ENCODE assay signal across 18 cellular contexts in genomic region chrX:139187738-139188137, GRCh38.
A peak's percentile ranks its signal among the peaks of the same experiment; 100 is the strongest.
DNase-seq lines count a peak whose midpoint lies in the region; ATAC-seq, FAIRE-seq and TF ChIP-seq lines count a peak whose summit lies in the region.
"Had no signal": no experiment of that assay in that cellular context is flagged by ENCODE, and none has a peak within 500 bp of the region (broad histone marks: within the 10 kb centered on the region; RNA-seq: fewer than 3 reads in every experiment).

No MANE protein-coding gene starts in this region.

- no peaks in the 10 kb centered on the region for H3K4me1 Mint-ChIP-seq in astrocyte (ENCODE audit: low read depth, unreplicated experiment)
- H3K4me1 Mint-ChIP-seq: CD4-positive, alpha-beta memory T cell had no signal

- H4K20me1 ChIP-seq in PC-3 (ENCODE audit: low read length) = no peaks in the 10 kb centered on the region
- H4K20me1 ChIP-seq in astrocyte (ENCODE audit: insufficient read depth, low read length) = no peaks in the 10 kb centered on the region

- H2AFZ ChIP-seq in PC-3 (ENCODE audit: low read length) (no peak overlapping the region), astrocyte (ENCODE audit: low read depth, low read length) (no peak overlapping the region)

- POLR2A ChIA-PET in PC-3 (lab: Charles Lee; ENCODE audit: unreplicated experiment) = no interaction called here

- H3K79me2 ChIP-seq in PC-3 (ENCODE audit: low read length) (no peaks in the 10 kb centered on the region), astrocyte (ENCODE audit: insufficient read depth, low read length) (no peaks in the 10 kb centered on the region)

- BruUV-seq in PC-3 (replicated peaks; lab: Mats Ljungman, UMichigan) = no TSS peak

- peak; percentile 96 for FAIRE-seq in astrocyte (lab: Jason Lieb, UNC)
- FAIRE-seq: GM12891, GM18507, H54 had no signal

- H3K27ac ChIP-seq in PC-3 (ENCODE audit: low read length) = no peak overlapping the region
- no peak overlapping the region for H3K27ac ChIP-seq in astrocyte (ENCODE audit: low read depth, low read length)
- no peak overlapping the region for H3K27ac ChIP-seq in psoas muscle

- H3K27me3 Mint-ChIP-seq in astrocyte (ENCODE audit: low read depth, unreplicated experiment) = no peaks in the 10 kb centered on the region
- H3K27me3 Mint-ChIP-seq: CD4-positive, alpha-beta memory T cell had no signal

- DNase-seq in PC-3 (peak; percentile 28), astrocyte (ENCODE audit: low read depth) (no peak), psoas muscle (no peak), posterior vena cava (ENCODE audit: low spot score) (no peak), HK-2 (ENCODE audit: unreplicated experiment) (no peak), KG1 (lab: John Stamatoyannopoulos, UW) (no peak)
- DNase-seq: C1 segment of cervical spinal cord; Calu3; CD4-positive, alpha-beta memory T cell; COR-L47; DMS53; DMS79 treated with DMSO at 0.1 percent for 48 hours; GF-D8; GOT3 had no signal

- H3K4me1 ChIP-seq in PC-3 (ENCODE audit: insufficient read depth, low read length) = peaks cover 6% of the 10 kb centered on the region; the same call in 1 of the 2 replicates
- H3K4me1 ChIP-seq in astrocyte (ENCODE audit: insufficient read depth, low read length) = no peaks in the 10 kb centered on the region
- H3K4me1 ChIP-seq in psoas muscle = peaks cover 3% of the 10 kb centered on the region
- H3K4me1 ChIP-seq: HAP-1 had no signal

- no peak overlapping the region for H3K27ac Mint-ChIP-seq in astrocyte (ENCODE audit: unreplicated experiment)
- H3K27ac Mint-ChIP-seq: CD4-positive, alpha-beta memory T cell had no signal

- H3K36me3 ChIP-seq in PC-3 (ENCODE audit: low read depth, low read length) (no peaks in the 10 kb centered on the region), astrocyte (ENCODE audit: insufficient read depth, low read length) (no peaks in the 10 kb centered on the region), psoas muscle (ENCODE audit: insufficient read depth in 1 of 2, low read depth in 1 of 2) (no peaks in the 10 kb centered on the region)
- H3K36me3 ChIP-seq: HAP-1 had no signal

- H3K4me3 ChIP-seq in PC-3 (ENCODE audit: low read length) = no peak overlapping the region
- no peak overlapping the region for H3K4me3 ChIP-seq in astrocyte (ENCODE audit: insufficient read depth, low read depth, low read length)
- H3K4me3 ChIP-seq in psoas muscle = no peak overlapping the region
- H3K4me3 ChIP-seq: HAP-1 had no signal

- 56 to 77% (median 63%) methylated on average over 4 of the region's 4 CpGs for WGBS in psoas muscle, 3 donors

- intact Hi-C loops in PC-3 (cut with micrococcal nuclease) = no loop called here
- intact Hi-C loops in psoas muscle (cut with DNase I) = loop anchor here in 1 of 2 donors (10.0 kb wide), 2 partner anchors 63 to 273 kb away; no protein-coding TSS in a partner anchor
- intact Hi-C loops in posterior vena cava (cut with DNase I) = no loop called here

- CTCF ChIA-PET in PC-3 (lab: Charles Lee) = no interaction called here

- ATAC-seq in PC-3 (peak; percentile 29), psoas muscle (peak; percentile 60 to 82 (median 76))

- H3K27me3 ChIP-seq in PC-3 (ENCODE audit: low read length) = no peaks in the 10 kb centered on the region
- H3K27me3 ChIP-seq in astrocyte (ENCODE audit: insufficient read depth, low read length) = no peaks in the 10 kb centered on the region
- no peaks in the 10 kb centered on the region for H3K27me3 ChIP-seq in psoas muscle (ENCODE audit: insufficient read depth in 3 of 3, low read length in 2 of 3)

- H3K9me2 ChIP-seq in PC-3 (replicated peaks; ENCODE audit: low read length) = no peaks in the 10 kb centered on the region

- H3K9me3 Mint-ChIP-seq in astrocyte (ENCODE audit: unreplicated experiment) = no peaks in the 10 kb centered on the region
- H3K9me3 Mint-ChIP-seq: CD4-positive, alpha-beta memory T cell had no signal

- H3K9me3 ChIP-seq in PC-3 (ENCODE audit: low read length) = no peaks in the 10 kb centered on the region
- no peaks in the 10 kb centered on the region for H3K9me3 ChIP-seq in astrocyte (ENCODE audit: insufficient read depth, low read depth, low read length)
- H3K9me3 ChIP-seq in psoas muscle = no peaks in the 10 kb centered on the region
- H3K9me3 ChIP-seq: HAP-1 had no signal

- H3K4me3 Mint-ChIP-seq in astrocyte (ENCODE audit: unreplicated experiment) = no peak overlapping the region
- H3K4me3 Mint-ChIP-seq: CD4-positive, alpha-beta memory T cell had no signal

- H3F3A ChIP-seq in PC-3 (ENCODE audit: low read length, unreplicated experiment) = no peaks in the 10 kb centered on the region

- H3K36me3 Mint-ChIP-seq in astrocyte (ENCODE audit: low read depth, unreplicated experiment) = no peaks in the 10 kb centered on the region
- H3K36me3 Mint-ChIP-seq: CD4-positive, alpha-beta memory T cell had no signal

- H3K4me2 ChIP-seq in PC-3 (ENCODE audit: low read length) = no peak overlapping the region
- no peak overlapping the region for H3K4me2 ChIP-seq in astrocyte (ENCODE audit: low read length)

- H3K9ac ChIP-seq in PC-3 (ENCODE audit: low read length) (no peak overlapping the region), astrocyte (ENCODE audit: low read length) (no peak overlapping the region)

- TF ChIP-seq CTCF in PC-3 (conservative IDR thresholded peaks at IDR 0.05; ENCODE audit: low read depth, low read length) (no peak), astrocyte (IDR thresholded peaks at IDR 0.05; ENCODE audit: insufficient read depth, low read depth, low read length) (no peak), psoas muscle (IDR thresholded peaks at IDR 0.05) (no peak)
